ENCODE assay signal across 1 cellular context in genomic region chr2:226835796-226836547, GRCh38.
A peak's percentile ranks its signal among the peaks of the same experiment; 100 is the strongest.
TF ChIP-seq lines count a peak whose summit lies in the region.

Gene RHBDD1 (plus strand): TSS chr2:226836054. CDS start chr2:226864694, 28,640 bp downstream.

TF ChIP-seq in K562, 482 proteins besides CTCF, POLR2A, EP300 and RAD21 (continued from another document and continues in another):
- TF ChIP-seq REST (CRISPR knock-in tag; IDR thresholded peaks at IDR 0.05; ENCODE audit: low read depth) (no peak), HNRNPL (IDR thresholded peaks at IDR 0.05; ENCODE audit: low read depth, low read length) (peak; percentile 42; the same call in 1 of the 2 replicates), ZNF668 (CRISPR knock-in tag; IDR thresholded peaks at IDR 0.05) (no peak), NFATC3 (IDR thresholded peaks at IDR 0.05) (no peak), FOXA1 (IDR thresholded peaks at IDR 0.05; ENCODE audit: borderline replicate concordance) (no peak), POLR3G (IDR thresholded peaks at IDR 0.05; ENCODE audit: extremely low read depth, insufficient read length, insufficient replicate concordance) (no peak), XRCC5 (IDR thresholded peaks at IDR 0.05; ENCODE audit: low read depth, low read length) (no peak), SRSF9 (IDR thresholded peaks at IDR 0.05; ENCODE audit: borderline replicate concordance, low read depth, low read length) (no peak), CREB3 (tag; conservative IDR thresholded peaks at IDR 0.05; ENCODE audit: low read depth) (no peak; the same call in 1 of the 2 replicates), MYC (IDR thresholded peaks at IDR 0.05; ENCODE audit: low read depth, low read length) (peak; percentile 91), MYC (CRISPR knock-in tag; IDR thresholded peaks at IDR 0.05; ENCODE audit: borderline replicate concordance, low read depth) (peak; percentile 87), FOXJ2 (tag; IDR thresholded peaks at IDR 0.05) (no peak), PATZ1 (CRISPR knock-in tag; IDR thresholded peaks at IDR 0.05; ENCODE audit: borderline replicate concordance) (no peak), XRCC3 (IDR thresholded peaks at IDR 0.05) (no peak), ELF1 (tag; IDR thresholded peaks at IDR 0.05) (peak; percentile 63), CC2D1A (IDR thresholded peaks at IDR 0.05) (no peak), ZC3H11A (IDR thresholded peaks at IDR 0.05; ENCODE audit: low read depth, low read length) (no peak), PRPF4 (IDR thresholded peaks at IDR 0.05; ENCODE audit: insufficient read depth, low read depth, low read length, poor library complexity, severe bottlenecking) (peak; percentile 41), SAFB2 (IDR thresholded peaks at IDR 0.05; ENCODE audit: borderline replicate concordance, low read depth, low read length, severe bottlenecking) (no peak), MCM2 (IDR thresholded peaks at IDR 0.05; ENCODE audit: low read depth) (no peak), PPARD (CRISPR knock-in tag; IDR thresholded peaks at IDR 0.05) (no peak), ILF3 (IDR thresholded peaks at IDR 0.05; ENCODE audit: borderline replicate concordance) (no peak), RBBP5 (IDR thresholded peaks at IDR 0.05; ENCODE audit: borderline replicate concordance, insufficient read depth, low read length, poor library complexity, severe bottlenecking) (peak; percentile 18), GATAD2A (IDR thresholded peaks at IDR 0.05) (no peak), ZNF121 (CRISPR knock-in tag; conservative IDR thresholded peaks at IDR 0.05) (no peak), CREB3L1 (IDR thresholded peaks at IDR 0.05; ENCODE audit: borderline replicate concordance, low read depth) (no peak; the same call in 1 of the 2 replicates), STAT5B (CRISPR knock-in tag; IDR thresholded peaks at IDR 0.05) (no peak), ZNF699 (CRISPR knock-in tag; IDR thresholded peaks at IDR 0.05; ENCODE audit: insufficient replicate concordance) (no peak), CBFA2T2 (conservative IDR thresholded peaks at IDR 0.05) (no peak), ZNF277 (CRISPR knock-in tag; IDR thresholded peaks at IDR 0.05; ENCODE audit: borderline replicate concordance) (no peak), NONO (IDR thresholded peaks at IDR 0.05; ENCODE audit: low read depth in 2 of 2, low read length in 1 of 2) (peak in 1 of 2 experiments; percentile 52; a peak in 1 of 4 replicates), NFRKB (IDR thresholded peaks at IDR 0.05; ENCODE audit: low read depth) (no peak), ZNF41 (CRISPR knock-in tag; conservative IDR thresholded peaks at IDR 0.05) (no peak), NCOA6 (IDR thresholded peaks at IDR 0.05) (peak; percentile 95), ZBTB49 (CRISPR knock-in tag; IDR thresholded peaks at IDR 0.05; ENCODE audit: borderline replicate concordance) (no peak), ELK1 (CRISPR knock-in tag; IDR thresholded peaks at IDR 0.05) (no peak), MAFK (IDR thresholded peaks at IDR 0.05; ENCODE audit: low read length) (no peak), RFX7 (CRISPR knock-in tag; IDR thresholded peaks at IDR 0.05) (no peak), KDM5B (IDR thresholded peaks at IDR 0.05; ENCODE audit: insufficient replicate concordance, low read depth, low read length) (peak; percentile 70), ZFP30 (CRISPR knock-in tag; IDR thresholded peaks at IDR 0.05; ENCODE audit: borderline replicate concordance) (no peak), ARID3B (CRISPR knock-in tag; IDR thresholded peaks at IDR 0.05; ENCODE audit: borderline replicate concordance) (no peak), SMAD4 (CRISPR knock-in tag; conservative IDR thresholded peaks at IDR 0.05) (no peak), TEAD4 (IDR thresholded peaks at IDR 0.05; ENCODE audit: low read length) (no peak), TEAD4 (CRISPR knock-in tag; IDR thresholded peaks at IDR 0.05; ENCODE audit: borderline replicate concordance) (no peak), ARID4B (CRISPR knock-in tag; IDR thresholded peaks at IDR 0.05) (peak; percentile 42; the same call in 1 of the 2 replicates)
